Comparison of ENCODE assay signal across 17 cellular contexts in genomic region chr1:171738921-171739320, GRCh38. TPM values are rescaled to one million over a fixed set of nuclear protein-coding genes. Genes with fewer than 3 reads are reported as not detected.
A peak's percentile ranks its signal among the peaks of the same experiment; 100 is the strongest.
DNase-seq lines count a peak whose midpoint lies in the region; ATAC-seq and TF ChIP-seq lines count a peak whose summit lies in the region.
"Had no signal": no experiment of that assay in that cellular context is flagged by ENCODE, and none has a peak within 500 bp of the region (broad histone marks: within the 10 kb centered on the region; RNA-seq: fewer than 3 reads in every experiment).

No MANE protein-coding gene starts in this region.

- no peaks in the 10 kb centered on the region for H3K9me3 Mint-ChIP-seq in activated CD4-positive, alpha-beta T cell treated with anti-CD3 and anti-CD28 coated beads for 36 hours (ENCODE audit: low read depth)
- H3K9me3 Mint-ChIP-seq in activated T-helper 17 cell treated with anti-CD3 and anti-CD28 coated beads, Interleukin-2, amount 50 U/mL, for 72 hours, result no peaks in the 10 kb centered on the region
- H3K9me3 Mint-ChIP-seq in GM23338, result no peaks in the 10 kb centered on the region

- peak overlapping the region; percentile 100 for H3K9ac ChIP-seq in mesenchymal stem cell (ENCODE audit: low read length)

- H3K23ac ChIP-seq in mesenchymal stem cell (ENCODE audit: low read length in 2 of 2), result no peak overlapping the region

- H4K91ac ChIP-seq in mesenchymal stem cell (ENCODE audit: low read length), result no peak overlapping the region

- H2BK15ac ChIP-seq in mesenchymal stem cell (ENCODE audit: low read depth, poor library complexity, severe bottlenecking), result no peak overlapping the region

- no peak for ATAC-seq in activated CD4-positive, alpha-beta T cell treated with anti-CD3 and anti-CD28 coated beads for 36 hours
- no peak for ATAC-seq in activated T-helper 17 cell treated with anti-CD3 and anti-CD28 coated beads, Interleukin-2, amount 50 U/mL, for 72 hours (replicated peaks)
- ATAC-seq in GM23338, result no peak
- no peak for ATAC-seq in HG03045 (IDR thresholded peaks at IDR 0.05; ENCODE audit: unreplicated experiment)
- ATAC-seq: mucosa of descending colon had no signal

- H3K27ac ChIP-seq in mesenchymal stem cell (ENCODE audit: low read length, poor library complexity, severe bottlenecking), result no peak overlapping the region
- no peak overlapping the region for H3K27ac ChIP-seq in GM23338 (ENCODE audit: low read depth)
- H3K27ac ChIP-seq: transverse colon had no signal

- H2AFZ ChIP-seq in mesenchymal stem cell (ENCODE audit: low read depth, low read length), result no peak overlapping the region
- H2AFZ ChIP-seq in GM23338, result no peak overlapping the region

- H3K4me2 ChIP-seq in mesenchymal stem cell (ENCODE audit: low read length, poor library complexity, severe bottlenecking) (no peak overlapping the region), GM23338 (no peak overlapping the region)

- intact Hi-C loops in activated CD4-positive, alpha-beta T cell treated with anti-CD3 and anti-CD28 coated beads for 36 hours (cut with DNase I, micrococcal nuclease), result no loop called here

- peaks cover 21% of the 10 kb centered on the region; the same call in 1 of the 2 replicates for H3K79me2 ChIP-seq in GM23338 (replicated peaks; ENCODE audit: insufficient read depth)

- H3K18ac ChIP-seq in mesenchymal stem cell (ENCODE audit: low read depth in 1 of 2, low read length in 2 of 2), result no peak overlapping the region

- TF ChIP-seq CTCF in HFF-Myc (IDR thresholded peaks at IDR 0.05; ENCODE audit: low read depth, low read length, missing control alignments), result no peak
- no peak for TF ChIP-seq CTCF in GM23338 (conservative IDR thresholded peaks at IDR 0.05; ENCODE audit: low read depth in 2 of 2)

- no peaks in the 10 kb centered on the region for H4K20me1 ChIP-seq in GM23338 (replicated peaks; ENCODE audit: insufficient read depth)

- no peak overlapping the region for H2BK12ac ChIP-seq in mesenchymal stem cell (ENCODE audit: low read length in 2 of 2)

- no peak overlapping the region for H2BK120ac ChIP-seq in mesenchymal stem cell (ENCODE audit: low read depth, low read length)

- POLR2A ChIA-PET in activated CD4-positive, alpha-beta T cell treated with anti-CD3 and anti-CD28 coated beads for 36 hours (lab: Charles Lee), result no interaction called here

- peak overlapping the region; percentile 87 for H3K27ac Mint-ChIP-seq in activated CD4-positive, alpha-beta T cell treated with anti-CD3 and anti-CD28 coated beads for 36 hours
- H3K27ac Mint-ChIP-seq in activated T-helper 17 cell treated with anti-CD3 and anti-CD28 coated beads, Interleukin-2, amount 50 U/mL, for 72 hours, result peak overlapping the region; percentile 99
- H3K27ac Mint-ChIP-seq in GM23338, result no peak overlapping the region

- no peaks in the 10 kb centered on the region for H3K27me3 ChIP-seq in mesenchymal stem cell (ENCODE audit: control insufficient read depth in 1 of 2, insufficient read depth in 1 of 2, low read length in 2 of 2)
- no peaks in the 10 kb centered on the region for H3K27me3 ChIP-seq in GM23338 (ENCODE audit: insufficient read depth)
- H3K27me3 ChIP-seq: transverse colon had no signal

- H3K36me3 ChIP-seq in mesenchymal stem cell (ENCODE audit: control insufficient read depth in 1 of 2, insufficient read depth in 2 of 2, low read depth in 1 of 2, low read length in 2 of 2) (peaks cover 9 to 41% of the 10 kb centered on the region in 2 experiments), GM23338 (ENCODE audit: insufficient read depth) (no peaks in the 10 kb centered on the region; the same call in 1 of the 2 replicates)

- no peaks in the 10 kb centered on the region for H3K9me2 ChIP-seq in GM23338 (ENCODE audit: insufficient read depth)

- no peaks in the 10 kb centered on the region for H3K27me3 Mint-ChIP-seq in activated CD4-positive, alpha-beta T cell treated with anti-CD3 and anti-CD28 coated beads for 36 hours
- H3K27me3 Mint-ChIP-seq in activated T-helper 17 cell treated with anti-CD3 and anti-CD28 coated beads, Interleukin-2, amount 50 U/mL, for 72 hours, result no peaks in the 10 kb centered on the region
- H3K27me3 Mint-ChIP-seq in GM23338 (ENCODE audit: insufficient read depth, low read depth, poor library complexity), result peaks cover 6% of the 10 kb centered on the region

- H3K4me3 Mint-ChIP-seq in activated CD4-positive, alpha-beta T cell treated with anti-CD3 and anti-CD28 coated beads for 36 hours, result peak overlapping the region; percentile 92
- H3K4me3 Mint-ChIP-seq in activated T-helper 17 cell treated with anti-CD3 and anti-CD28 coated beads, Interleukin-2, amount 50 U/mL, for 72 hours, result peak overlapping the region; percentile 90
- no peak overlapping the region for H3K4me3 Mint-ChIP-seq in GM23338

- no peak overlapping the region for H4K8ac ChIP-seq in mesenchymal stem cell (ENCODE audit: low read length)

- WGBS in mesenchymal stem cell, result 80% methylated on average over 1 of the region's 2 CpGs

- DNase-seq in activated CD4-positive, alpha-beta T cell treated with anti-CD3 and anti-CD28 coated beads for 36 hours, result no peak
- DNase-seq in activated CD4-positive, alpha-beta T cell treated with anti-CD3 and anti-CD28 coated beads, Interleukin-2, amount 50 U/mL, for 4 hours, result no peak
- DNase-seq in HFF-Myc (ENCODE audit: extremely low read depth, low read depth) (peak; percentile 71), mesenchymal stem cell (no peak), GM23338 (ENCODE audit: low spot score) (no peak), CD1c-positive myeloid dendritic cell (ENCODE audit: extremely low spot score) (no peak)
- DNase-seq: 8988T; cortex of kidney; hippocampal formation; mucosa of descending colon; NCI-H2081; NCI-H524 treated with DMSO at 0.1 percent for 48 hours; OCI-M1; stimulated activated CD4-positive, alpha-beta T cell treated with anti-CD3 and anti-CD28 coated beads, Interleukin-4, amount 100 ng/mL, for 24 hours; transverse colon had no signal

- peaks cover 21% of the 10 kb centered on the region for H3K36me3 Mint-ChIP-seq in activated CD4-positive, alpha-beta T cell treated with anti-CD3 and anti-CD28 coated beads for 36 hours (ENCODE audit: low read depth)
- peaks cover 75% of the 10 kb centered on the region for H3K36me3 Mint-ChIP-seq in activated T-helper 17 cell treated with anti-CD3 and anti-CD28 coated beads, Interleukin-2, amount 50 U/mL, for 72 hours (ENCODE audit: low read depth)
- H3K36me3 Mint-ChIP-seq in GM23338 (ENCODE audit: low read depth), result peaks cover 5% of the 10 kb centered on the region; the same call in 2 of the 3 replicates

- H3K14ac ChIP-seq in mesenchymal stem cell (ENCODE audit: low read length in 2 of 2), result no peak overlapping the region

- no peaks in the 10 kb centered on the region for H3K9me3 ChIP-seq in mesenchymal stem cell (ENCODE audit: control insufficient read depth, low read length)
- H3K9me3 ChIP-seq: mucosa of descending colon, transverse colon had no signal

- H3F3A ChIP-seq in GM23338 (replicated peaks; ENCODE audit: low read depth), result 0 out of 2 replicates have a peak, but pooled peaks cover 6% of the 10 kb centered on the region

- H3K4me3 ChIP-seq in HFF-Myc (replicated peaks; ENCODE audit: low read depth, low read length), result peak overlapping the region; percentile 72
- peak overlapping the region in 1 of 2 experiments; percentile 89 for H3K4me3 ChIP-seq in mesenchymal stem cell (ENCODE audit: insufficient read depth in 1 of 2, low read depth in 1 of 2, low read length in 2 of 2)
- H3K4me3 ChIP-seq in GM23338, result no peak overlapping the region
- H3K4me3 ChIP-seq: mucosa of descending colon, transverse colon had no signal

- CTCF ChIA-PET in activated CD4-positive, alpha-beta T cell treated with anti-CD3 and anti-CD28 coated beads for 36 hours (lab: Charles Lee), result interaction anchor here (0.8 to 1.1 kb wide), 2 partner anchors 46 to 94 kb away, joined by 3 to 4 read pairs; no protein-coding TSS in a partner anchor

- peak overlapping the region; percentile 44 for H2AK5ac ChIP-seq in mesenchymal stem cell (ENCODE audit: low read length, severe bottlenecking)

- H2BK5ac ChIP-seq in mesenchymal stem cell (ENCODE audit: low read depth, low read length, poor library complexity, severe bottlenecking), result no peak overlapping the region

- peaks cover 2% of the 10 kb centered on the region for H3K4me1 ChIP-seq in mesenchymal stem cell (ENCODE audit: control insufficient read depth, insufficient read depth, low read depth, low read length)
- H3K4me1 ChIP-seq in GM23338 (ENCODE audit: insufficient read depth), result peaks cover 34% of the 10 kb centered on the region

- peaks cover 40% of the 10 kb centered on the region for H3K4me1 Mint-ChIP-seq in activated CD4-positive, alpha-beta T cell treated with anti-CD3 and anti-CD28 coated beads for 36 hours
- peaks cover 36% of the 10 kb centered on the region for H3K4me1 Mint-ChIP-seq in activated T-helper 17 cell treated with anti-CD3 and anti-CD28 coated beads, Interleukin-2, amount 50 U/mL, for 72 hours
- H3K4me1 Mint-ChIP-seq in GM23338, result peaks cover 29% of the 10 kb centered on the region

- no peak overlapping the region for H3K4ac ChIP-seq in mesenchymal stem cell (ENCODE audit: low read depth in 1 of 2, low read length in 2 of 2)

- peaks cover 21% of the 10 kb centered on the region for H3K79me1 ChIP-seq in mesenchymal stem cell (replicated peaks; ENCODE audit: low read length, poor library complexity, severe bottlenecking)

RNA-seq across cellular contexts. Expression of gene VAMP4, which starts 2.9 kb away (rescaled TPM):
- total RNA-seq in activated CD4-positive, alpha-beta T cell treated with anti-CD3 and anti-CD28 coated beads for 36 hours, result 10 to 100 TPM in 1 of 2 experiments, 1 to 10 TPM in 1; 9.7 to 11.6 TPM
- 10 to 100 TPM; 14.4 to 16.3 TPM for total RNA-seq in activated T-helper 17 cell treated with anti-CD3 and anti-CD28 coated beads, Interleukin-2, amount 50 U/mL, for 72 hours
- 8.6 TPM for polyA plus RNA-seq in mesenchymal stem cell (2013, experiment 1 of 2)
- polyA plus RNA-seq in mesenchymal stem cell (2013, experiment 2 of 2), result 9.3 TPM
- total RNA-seq in GM23338 (2014; rRNA removed; shearing (Covaris generic)), result 7.3 and 9.0 TPM in 2 replicates
- 7.4 and 7.7 TPM in 2 replicates for polyA plus RNA-seq in GM23338 (2016; fragmentation: Nextera tagmentation; extraction: Ambion mirVana)

RNA-seq across cellular contexts. Expression of gene METTL13, which starts 42.5 kb away (rescaled TPM):
- total RNA-seq in activated CD4-positive, alpha-beta T cell treated with anti-CD3 and anti-CD28 coated beads for 36 hours, result 10 to 100 TPM; 41.1 to 52.9 TPM
- 10 to 100 TPM; 77.7 to 83.1 TPM for total RNA-seq in activated T-helper 17 cell treated with anti-CD3 and anti-CD28 coated beads, Interleukin-2, amount 50 U/mL, for 72 hours
- 10.4 TPM for polyA plus RNA-seq in mesenchymal stem cell (2013, experiment 1 of 2)
- 11.3 TPM for polyA plus RNA-seq in mesenchymal stem cell (2013, experiment 2 of 2)
- total RNA-seq in GM23338 (2014; rRNA removed; shearing (Covaris generic)), result 43.8 and 45.4 TPM in 2 replicates
- 19.2 and 21.0 TPM in 2 replicates for polyA plus RNA-seq in GM23338 (2016; fragmentation: Nextera tagmentation; extraction: Ambion mirVana)
